Comparison of ENCODE assay signal across 8 cellular contexts in the genomic region with DNA sequence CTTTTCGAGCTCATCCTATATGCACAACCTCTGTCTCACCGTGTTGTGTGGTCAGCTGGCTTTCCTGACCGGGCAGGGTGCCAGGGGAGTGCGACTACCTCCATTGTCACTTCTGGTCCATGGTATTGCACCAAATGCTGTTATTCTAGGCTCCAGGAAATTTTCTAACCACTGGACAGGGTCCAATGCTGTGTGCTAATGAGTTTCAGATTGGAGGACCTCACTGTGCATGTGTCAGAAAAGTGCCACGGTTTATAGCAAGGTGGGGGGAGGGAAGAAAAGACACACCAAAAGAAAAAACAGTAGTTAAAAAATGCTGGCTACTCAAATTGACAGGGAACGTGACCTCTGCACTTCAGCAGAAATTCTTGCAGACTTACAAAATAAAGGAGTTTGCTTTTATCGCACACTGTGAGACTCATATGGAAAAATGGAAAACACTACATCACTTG.
DNase-seq lines count a peak whose midpoint lies in the region.

No MANE protein-coding gene starts in this region.

- H3K27ac ChIP-seq in effector memory CD4-positive, alpha-beta T cell (ENCODE audit: insufficient read depth, low read length, poor library complexity, severe bottlenecking): no peak overlapping the region

- peak; percentile 36 for DNase-seq in GF-D8 (lab: John Stamatoyannopoulos, UW)
- peak; percentile 83 for DNase-seq in RPMI7951 (ENCODE audit: low read depth)
- peak; percentile 92 for DNase-seq in fibroblast of peridontal ligament (ENCODE audit: extremely low read depth)
- DNase-seq in renal cortical epithelial cell (ENCODE audit: low read depth): peak; percentile 59
- no peak for DNase-seq in SKM-1 treated with dmso at 0.1 percent for 144 hours (lab: John Stamatoyannopoulos, UW; ENCODE audit: unreplicated experiment)
- DNase-seq in effector memory CD4-positive, alpha-beta T cell: no peak
- no peak for DNase-seq in islet precursor cell
- DNase-seq in OCI-M1 (lab: John Stamatoyannopoulos, UW): no peak

- H3K27me3 ChIP-seq in effector memory CD4-positive, alpha-beta T cell (replicated peaks; ENCODE audit: control insufficient read depth, insufficient read depth, low read length, poor library complexity, severe bottlenecking): no peaks in the 10 kb centered on the region

- peaks cover 3% of the 10 kb centered on the region for H3K36me3 ChIP-seq in effector memory CD4-positive, alpha-beta T cell (ENCODE audit: control insufficient read depth, insufficient read depth, low read length)

- no peaks in the 10 kb centered on the region for H3K9me3 ChIP-seq in effector memory CD4-positive, alpha-beta T cell (ENCODE audit: control insufficient read depth, low read length)

- H3K4me1 ChIP-seq in effector memory CD4-positive, alpha-beta T cell (ENCODE audit: control insufficient read depth, insufficient read depth, low read length, poor library complexity, severe bottlenecking): peaks cover 25% of the 10 kb centered on the region

- H3K4me3 ChIP-seq in effector memory CD4-positive, alpha-beta T cell (ENCODE audit: insufficient read depth, low read depth, low read length, poor library complexity, severe bottlenecking): no peak overlapping the region

Comparison
In these comparisons a context has a peak if more than half of its experiments do, and no peak if none do; other contexts are left out.
1. DNase-seq: peak in GF-D8 (single experiment), RPMI7951 (single experiment), fibroblast of peridontal ligament (single experiment) and renal cortical epithelial cell (single experiment); none in SKM-1 treated with dmso at 0.1 percent for 144 hours (single experiment), effector memory CD4-positive, alpha-beta T cell (0 of 3), islet precursor cell (single experiment) and OCI-M1 (single experiment).